Comparison of ENCODE assay signal across 8 cellular contexts in genomic region chr17:50058296-50058945, GRCh38. TPM values are rescaled to one million over a fixed set of nuclear protein-coding genes. Genes with fewer than 3 reads are reported as not detected.
DNase-seq lines count a peak whose midpoint lies in the region; ATAC-seq and TF ChIP-seq lines count a peak whose summit lies in the region.
"Had no signal": no experiment of that assay in that cellular context is flagged by ENCODE, and none has a peak within 500 bp of the region (broad histone marks: within the 10 kb centered on the region; RNA-seq: fewer than 3 reads in every experiment).

No MANE protein-coding gene starts in this region.

- CTCF ChIA-PET in MCF 10A (lab: Yijun Ruan, JAX) = interaction anchor here (1.2 to 7.1 kb wide), 4 partner anchors 28 to 35 kb away, joined by 5 to 72 read pairs (median 10); no protein-coding TSS in a partner anchor

- TF ChIP-seq POLR2A in testis (IDR thresholded peaks at IDR 0.05) = no peak

- H3K79me2 ChIP-seq in Loucy (ENCODE audit: insufficient read depth, low read length) = peaks cover 13% of the 10 kb centered on the region; the same call in 1 of the 2 replicates

- WGBS in lung, 2 donors = 71 to 89% methylated on average over 10 of the region's 10 CpGs
- WGBS in testis, 2 donors = 72 to 80% methylated on average over 8 to 10 of the region's 10 CpGs

- H2AFZ ChIP-seq in Loucy (ENCODE audit: low read length) = no peak overlapping the region

- H3F3A ChIP-seq in Loucy (ENCODE audit: low read depth) = no peaks in the 10 kb centered on the region

- H3K27ac ChIP-seq in lung (ENCODE audit: low read depth in 1 of 2, low read length in 1 of 2) (peak overlapping the region; percentile 76 to 80), testis (no peak overlapping the region)

- H3K9me3 Mint-ChIP-seq in MCF 10A (ENCODE audit: unreplicated experiment) = no peaks in the 10 kb centered on the region
- H3K9me3 Mint-ChIP-seq: stimulated activated naive CD8-positive, alpha-beta T cell treated with anti-CD3 and anti-CD28 coated beads, Interleukin-15, Interleukin-2, amounts not matched to agents 100 ng/mL and 50 ng/mL, for 24 hours had no signal

- H3K27ac Mint-ChIP-seq in MCF 10A (ENCODE audit: low read depth, unreplicated experiment) = peak overlapping the region; percentile 95
- H3K27ac Mint-ChIP-seq: stimulated activated naive CD8-positive, alpha-beta T cell treated with anti-CD3 and anti-CD28 coated beads, Interleukin-15, Interleukin-2, amounts not matched to agents 100 ng/mL and 50 ng/mL, for 24 hours had no signal

- peaks cover 5% of the 10 kb centered on the region for H4K20me1 ChIP-seq in Loucy (ENCODE audit: insufficient read depth, low read length, poor library complexity, severe bottlenecking)

- TF ChIP-seq CTCF in Loucy (conservative IDR thresholded peaks at IDR 0.05; ENCODE audit: low read length) (no peak), MCF 10A (IDR thresholded peaks at IDR 0.05; ENCODE audit: unreplicated experiment) (no peak), lung (IDR thresholded peaks at IDR 0.05; ENCODE audit: control extremely low read depth, extremely low read depth) (no peak), testis (IDR thresholded peaks at IDR 0.05) (no peak)

- H3K4me3 ChIP-seq in Loucy (ENCODE audit: low read length, poor library complexity, severe bottlenecking) (no peak overlapping the region), lung (no peak overlapping the region), testis (no peak overlapping the region)

- no peak for ATAC-seq in lung (ENCODE audit: insufficient read depth, low FRiP score)

- H3K4me3 Mint-ChIP-seq in MCF 10A (ENCODE audit: unreplicated experiment) = peak overlapping the region; percentile 80

- no peak overlapping the region for H3K9ac ChIP-seq in Loucy (ENCODE audit: low read depth, low read length, poor library complexity, severe bottlenecking)

- H3K27me3 ChIP-seq in Loucy (ENCODE audit: insufficient read depth, low read length, poor library complexity, severe bottlenecking) = no peaks in the 10 kb centered on the region
- no peaks in the 10 kb centered on the region for H3K27me3 ChIP-seq in lung (ENCODE audit: control insufficient read depth, insufficient read depth)
- no peaks in the 10 kb centered on the region for H3K27me3 ChIP-seq in testis

- no peak for DNase-seq in MCF 10A (ENCODE audit: unreplicated experiment)
- DNase-seq in lung (ENCODE audit: low spot score) = no peak
- DNase-seq in testis = peak; percentile 54
- DNase-seq in HT-29 (ENCODE audit: low spot score) = no peak
- no peak for DNase-seq in GM19240 (ENCODE audit: insufficient read length, low spot score)
- DNase-seq in SHP77 treated with DMSO at 0.1 percent for 48 hours (lab: John Stamatoyannopoulos, UW) = no peak

- H3K9me3 ChIP-seq in Loucy (ENCODE audit: insufficient read depth, low read depth, low read length) = no peaks in the 10 kb centered on the region
- H3K9me3 ChIP-seq in lung (ENCODE audit: control insufficient read depth in 2 of 2, insufficient read depth in 1 of 2, low read length in 1 of 2) = no peaks in the 10 kb centered on the region
- H3K9me3 ChIP-seq in testis = no peaks in the 10 kb centered on the region

- H3K4me2 ChIP-seq in Loucy (ENCODE audit: low read depth, low read length, poor library complexity, severe bottlenecking) = peak overlapping the region; percentile 90

- POLR2A ChIA-PET in MCF 10A (lab: Yijun Ruan, JAX) = interaction anchor here (0.7 to 8.2 kb wide), 10 partner anchors 8 to 95 kb away, joined by 3 to 329 read pairs (median 24); partner anchors contain the start of gene PDK2

- H3K27me3 Mint-ChIP-seq in MCF 10A (ENCODE audit: insufficient read depth, unreplicated experiment) = no peaks in the 10 kb centered on the region

- no peaks in the 10 kb centered on the region for H3K9me2 ChIP-seq in Loucy (replicated peaks; ENCODE audit: low read depth, low read length)

- no peaks in the 10 kb centered on the region for H3K36me3 ChIP-seq in Loucy (ENCODE audit: insufficient read depth, low read length)
- no peaks in the 10 kb centered on the region for H3K36me3 ChIP-seq in lung (ENCODE audit: control insufficient read depth in 2 of 2, insufficient read depth in 2 of 2, low read length in 2 of 2)
- no peaks in the 10 kb centered on the region for H3K36me3 ChIP-seq in testis (ENCODE audit: low read depth, missing control alignments)

- peaks cover 43% of the 10 kb centered on the region for H3K4me1 ChIP-seq in Loucy (ENCODE audit: insufficient read depth, low read length, poor library complexity, severe bottlenecking)
- H3K4me1 ChIP-seq in lung (ENCODE audit: control insufficient read depth in 2 of 2, insufficient read depth in 2 of 2, low read length in 2 of 2) = peaks cover 16 to 46% of the 10 kb centered on the region in 2 donors
- peaks cover 54% of the 10 kb centered on the region for H3K4me1 ChIP-seq in testis

- intact Hi-C loops in MCF 10A (cut with micrococcal nuclease) (no loop called here), testis (cut with DNase I; ENCODE audit: low total_unique reads) (no loop called here)

- H3K4me1 Mint-ChIP-seq in MCF 10A (ENCODE audit: insufficient read depth, unreplicated experiment) = peaks cover 61% of the 10 kb centered on the region

- H3K36me3 Mint-ChIP-seq in MCF 10A (ENCODE audit: insufficient read depth, unreplicated experiment) = peaks cover 34% of the 10 kb centered on the region

- no TSS peak for BruUV-seq in MCF 10A (replicated peaks; lab: Mats Ljungman, UMichigan)

RNA-seq across cellular contexts. Expression of gene ITGA3, which starts 2.5 kb away (rescaled TPM):
- total RNA-seq in MCF 10A (2022) = 588 and 717 TPM in 2 replicates
- total RNA-seq in lung = 100 to 1,000 TPM; 142 to 204 TPM
- polyA plus RNA-seq in lung = 100 to 1,000 TPM in 1 of 2 donors, 10 to 100 TPM in 1; 83.9 to 123 TPM
- 10 to 100 TPM; 24.2 to 30.7 TPM for total RNA-seq in testis
- 20.0 TPM for polyA plus RNA-seq in testis (ENCODE audit: insufficient read depth, low read depth, low replicate concordance)
- total RNA-seq in HT-29 (2014; rRNA removed; shearing (Covaris generic)) = 218 and 237 TPM in 2 replicates

RNA-seq across cellular contexts. Expression of gene PDK2, which starts 36.7 kb away (rescaled TPM):
- total RNA-seq in MCF 10A (2022) (9.9 and 11.2 TPM in 2 replicates), lung (10 to 100 TPM; 23.2 to 27.8 TPM), testis (10 to 100 TPM; 50.6 to 62.1 TPM)
- polyA plus RNA-seq in lung (10 to 100 TPM in 1 of 2 donors, 1 to 10 TPM in 1; 10.0 to 15.7 TPM), testis (ENCODE audit: insufficient read depth, low read depth, low replicate concordance) (56.4 TPM)
- total RNA-seq in HT-29 (2014; rRNA removed; shearing (Covaris generic)) = 31.3 and 31.9 TPM in 2 replicates

Comparison
In these comparisons a context has a peak if more than half of its experiments do, and no peak if none do; other contexts are left out.
1. H3K27ac ChIP-seq: peak in lung (2 of 2); none in testis (0 of 2).